Comparison of ENCODE assay signal across 1 cellular context in the genomic region with DNA sequence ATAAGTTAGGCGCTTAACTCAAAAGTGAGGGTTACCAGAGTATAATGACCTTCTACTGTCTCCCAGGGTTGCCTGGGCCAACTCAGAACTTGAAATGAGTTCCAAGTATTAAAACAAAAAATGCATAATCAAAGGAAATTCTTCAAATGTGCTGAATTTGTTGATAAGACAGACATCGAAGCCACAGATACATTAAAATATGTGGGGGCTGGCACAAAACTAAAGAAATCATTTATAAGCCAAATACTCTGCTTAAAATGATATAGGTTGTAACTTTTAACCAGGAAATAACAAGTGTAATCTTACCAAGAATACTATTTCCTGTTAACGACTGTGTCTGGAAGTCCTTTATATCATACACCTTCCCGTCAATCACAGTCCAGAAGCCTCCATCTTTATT.
A peak's percentile ranks its signal among the peaks of the same experiment; 100 is the strongest.
TF ChIP-seq lines count a peak whose summit lies in the region.

No MANE protein-coding gene starts in this region.

TF ChIP-seq in GM12878, 131 proteins besides CTCF, POLR2A, EP300 and RAD21:
- TF ChIP-seq, protein P1, sequence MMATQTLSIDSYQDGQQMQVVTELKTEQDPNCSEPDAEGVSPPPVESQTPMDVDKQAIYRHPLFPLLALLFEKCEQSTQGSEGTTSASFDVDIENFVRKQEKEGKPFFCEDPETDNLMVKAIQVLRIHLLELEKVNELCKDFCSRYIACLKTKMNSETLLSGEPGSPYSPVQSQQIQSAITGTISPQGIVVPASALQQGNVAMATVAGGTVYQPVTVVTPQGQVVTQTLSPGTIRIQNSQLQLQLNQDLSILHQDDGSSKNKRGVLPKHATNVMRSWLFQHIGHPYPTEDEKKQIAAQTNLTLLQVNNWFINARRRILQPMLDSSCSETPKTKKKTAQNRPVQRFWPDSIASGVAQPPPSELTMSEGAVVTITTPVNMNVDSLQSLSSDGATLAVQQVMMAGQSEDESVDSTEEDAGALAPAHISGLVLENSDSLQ (IDR thresholded peaks at IDR 0.05), result peak; percentile 43; the same call in 1 of the 2 replicates
TF ChIP-seq in GM12878: peak in this region for 1; not testable (repeated sequence) for 130.
